1 cellular context compared by ENCODE assay signal in the genomic region with DNA sequence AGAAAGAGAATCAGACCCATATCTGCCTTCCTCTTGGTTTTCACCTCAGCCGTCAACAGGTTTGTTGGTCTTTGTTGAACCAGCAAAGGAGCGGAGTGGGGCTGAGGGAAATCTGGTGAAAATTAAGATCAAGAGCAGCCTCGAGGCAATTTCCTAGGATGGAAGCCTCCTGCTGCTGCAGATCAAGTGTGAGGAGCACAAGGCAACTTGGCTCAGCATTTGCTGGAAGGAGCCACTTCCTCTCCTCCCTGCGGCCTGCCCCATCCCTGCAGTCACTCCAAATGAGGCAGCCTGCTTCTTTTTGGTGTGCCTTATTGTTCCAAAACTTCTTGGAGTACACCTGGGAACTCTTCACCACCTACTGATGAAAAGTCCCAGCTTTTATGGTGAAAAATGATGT.
TF ChIP-seq lines count a peak whose summit lies in the region.

No MANE protein-coding gene starts in this region.

TF ChIP-seq in SK-N-SH treated with all-trans-retinoic acid at 6 μM for 48 hours, 23 proteins besides CTCF, POLR2A, EP300 and RAD21 (continued from another document):
- TF ChIP-seq PATZ1 (CRISPR knock-in tag; IDR thresholded peaks at IDR 0.05; ENCODE audit: borderline replicate concordance) (no peak), ZNF8 (CRISPR knock-in tag; IDR thresholded peaks at IDR 0.05) (no peak), ZFP30 (CRISPR knock-in tag; IDR thresholded peaks at IDR 0.05) (no peak), TCF4 (CRISPR knock-in tag; IDR thresholded peaks at IDR 0.05; ENCODE audit: borderline replicate concordance) (no peak), ISL1 (CRISPR knock-in tag; IDR thresholded peaks at IDR 0.05) (no peak), ESRRG (CRISPR knock-in tag; IDR thresholded peaks at IDR 0.05) (no peak), ZNF565 (CRISPR knock-in tag; conservative IDR thresholded peaks at IDR 0.05; ENCODE audit: low read depth) (no peak), GLIS3 (CRISPR knock-in tag; IDR thresholded peaks at IDR 0.05) (no peak), ARNTL (CRISPR knock-in tag; IDR thresholded peaks at IDR 0.05; ENCODE audit: borderline replicate concordance, low read depth) (no peak), ZC3H10 (CRISPR knock-in tag; IDR thresholded peaks at IDR 0.05) (no peak), ZFP3 (CRISPR knock-in tag; IDR thresholded peaks at IDR 0.05) (no peak), TSHZ2 (CRISPR knock-in tag; IDR thresholded peaks at IDR 0.05) (no peak), PPARA (CRISPR knock-in tag; IDR thresholded peaks at IDR 0.05; ENCODE audit: borderline replicate concordance) (no peak)
- TF ChIP-seq, protein P1, sequence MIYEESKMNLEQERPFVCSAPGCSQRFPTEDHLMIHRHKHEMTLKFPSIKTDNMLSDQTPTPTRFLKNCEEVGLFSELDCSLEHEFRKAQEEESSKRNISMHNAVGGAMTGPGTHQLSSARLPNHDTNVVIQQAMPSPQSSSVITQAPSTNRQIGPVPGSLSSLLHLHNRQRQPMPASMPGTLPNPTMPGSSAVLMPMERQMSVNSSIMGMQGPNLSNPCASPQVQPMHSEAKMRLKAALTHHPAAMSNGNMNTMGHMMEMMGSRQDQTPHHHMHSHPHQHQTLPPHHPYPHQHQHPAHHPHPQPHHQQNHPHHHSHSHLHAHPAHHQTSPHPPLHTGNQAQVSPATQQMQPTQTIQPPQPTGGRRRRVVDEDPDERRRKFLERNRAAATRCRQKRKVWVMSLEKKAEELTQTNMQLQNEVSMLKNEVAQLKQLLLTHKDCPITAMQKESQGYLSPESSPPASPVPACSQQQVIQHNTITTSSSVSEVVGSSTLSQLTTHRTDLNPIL (CRISPR knock-in tag; IDR thresholded peaks at IDR 0.05; ENCODE audit: low read depth) = no peak
TF ChIP-seq in SK-N-SH treated with all-trans-retinoic acid at 6 μM for 48 hours: peak in this region for 0.
